Comparison of ENCODE assay signal across 9 cellular contexts in the genomic region with DNA sequence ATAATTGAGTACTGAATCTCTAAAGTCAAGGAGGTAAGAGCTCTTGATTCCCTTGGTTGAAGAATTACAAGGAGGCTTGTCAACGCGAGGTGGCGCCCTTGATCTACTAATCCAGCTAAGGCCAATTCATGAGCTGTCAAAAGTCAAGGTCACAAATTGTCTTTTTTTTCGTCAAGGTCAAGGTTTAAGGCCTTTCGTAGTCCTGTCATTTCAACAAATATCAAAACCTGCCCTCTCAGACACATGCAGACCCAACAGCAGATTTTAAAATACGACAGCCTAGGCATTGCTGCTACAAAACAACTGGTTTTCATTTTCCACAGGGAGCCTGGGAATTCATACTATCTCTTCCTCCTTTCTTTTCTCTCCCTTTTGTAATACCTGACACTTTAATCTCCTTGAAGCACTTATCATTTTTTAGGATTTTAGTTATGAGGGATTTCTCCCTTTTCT. TPM values are rescaled to one million over a fixed set of nuclear protein-coding genes. Genes with fewer than 3 reads are reported as not detected.
A peak's percentile ranks its signal among the peaks of the same experiment; 100 is the strongest.
DNase-seq lines count a peak whose midpoint lies in the region; ATAC-seq, FAIRE-seq and TF ChIP-seq lines count a peak whose summit lies in the region.
"Had no signal": no experiment of that assay in that cellular context is flagged by ENCODE, and none has a peak within 500 bp of the region (broad histone marks: within the 10 kb centered on the region; RNA-seq: fewer than 3 reads in every experiment).

No MANE protein-coding gene starts in this region.

- no peaks in the 10 kb centered on the region for H3K36me3 ChIP-seq in lower lobe of right lung

- DNase-seq in activated CD4-positive, CD25-positive, alpha-beta regulatory T cell (lab: John Stamatoyannopoulos, UW): peak; percentile 62 to 76 (median 64)
- DNase-seq in NCI-H446 (lab: John Stamatoyannopoulos, UW) (peak; percentile 44 to 79), lower lobe of right lung (peak; percentile 87), 8988T (no peak)
- DNase-seq in activated CD4-positive, alpha-beta T cell treated with anti-CD3 and anti-CD28 coated beads, Interleukin-2, amount 10 ng/mL, durations not matched to agents 24 days and 14 days: peak; percentile 93
- DNase-seq in stimulated activated CD4-positive, alpha-beta T cell treated with anti-CD3 and anti-CD28 coated beads, TNF-alpha, amount 100 ng/mL, for 48 hours (ENCODE audit: low read depth in 3 of 3): peak; percentile 67 to 76 (median 74)

- intact Hi-C loops in activated CD4-positive, alpha-beta T cell treated with anti-CD3 and anti-CD28 coated beads, Interleukin-2, amount 10 ng/mL, durations not matched to agents 24 days and 14 days (cut with micrococcal nuclease): loop anchor here (1.0 to 5.0 kb wide), 8 partner anchors 24 to 901 kb away; partner anchors contain the start of gene EVX1
- intact Hi-C loops in lower lobe of right lung (cut with DNase I): loop anchor here (10.0 kb wide), 1 partner anchor 888 kb away; no protein-coding TSS in a partner anchor

- H3K4me1 Mint-ChIP-seq in activated CD4-positive, alpha-beta T cell treated with anti-CD3 and anti-CD28 coated beads, Interleukin-2, amount 10 ng/mL, durations not matched to agents 24 days and 14 days: peaks cover 6% of the 10 kb centered on the region

- H3K9me3 Mint-ChIP-seq in activated CD4-positive, alpha-beta T cell treated with anti-CD3 and anti-CD28 coated beads, Interleukin-2, amount 10 ng/mL, durations not matched to agents 24 days and 14 days: no peaks in the 10 kb centered on the region
- H3K9me3 Mint-ChIP-seq: stimulated activated naive CD8-positive, alpha-beta T cell treated with anti-CD3 and anti-CD28 coated beads, Interleukin-15, Interleukin-2, amounts not matched to agents 100 ng/mL and 50 ng/mL, for 24 hours had no signal

- no peak overlapping the region for H3K27ac Mint-ChIP-seq in activated CD4-positive, alpha-beta T cell treated with anti-CD3 and anti-CD28 coated beads, Interleukin-2, amount 10 ng/mL, durations not matched to agents 24 days and 14 days
- H3K27ac Mint-ChIP-seq: stimulated activated naive CD8-positive, alpha-beta T cell treated with anti-CD3 and anti-CD28 coated beads, Interleukin-15, Interleukin-2, amounts not matched to agents 100 ng/mL and 50 ng/mL, for 24 hours had no signal

- H3K36me3 Mint-ChIP-seq in activated CD4-positive, alpha-beta T cell treated with anti-CD3 and anti-CD28 coated beads, Interleukin-2, amount 10 ng/mL, durations not matched to agents 24 days and 14 days (ENCODE audit: low read depth): peaks cover 5% of the 10 kb centered on the region

- ATAC-seq in activated CD4-positive, CD25-positive, alpha-beta regulatory T cell treated with anti-CD3 and anti-CD28 coated beads, Interleukin-2, amount 50 U/mL, for 24 hours: no peak
- ATAC-seq in lower lobe of right lung: peak in 1 of 2 donors; percentile 59

- peaks cover 75% of the 10 kb centered on the region for H3K27me3 Mint-ChIP-seq in activated CD4-positive, alpha-beta T cell treated with anti-CD3 and anti-CD28 coated beads, Interleukin-2, amount 10 ng/mL, durations not matched to agents 24 days and 14 days

- H3K27me3 ChIP-seq in lower lobe of right lung (ENCODE audit: low read depth): peaks cover 94% of the 10 kb centered on the region

- H3K9me3 ChIP-seq in lower lobe of right lung: no peaks in the 10 kb centered on the region

- peak; percentile 80 for TF ChIP-seq CTCF in lower lobe of right lung (IDR thresholded peaks at IDR 0.05)

- no peak overlapping the region for H3K4me3 ChIP-seq in lower lobe of right lung

- peak; percentile 58 for FAIRE-seq in colon (lab: Jason Lieb, UNC)

- H3K4me3 Mint-ChIP-seq in activated CD4-positive, alpha-beta T cell treated with anti-CD3 and anti-CD28 coated beads, Interleukin-2, amount 10 ng/mL, durations not matched to agents 24 days and 14 days: no peak overlapping the region
- H3K4me3 Mint-ChIP-seq: stimulated activated naive CD8-positive, alpha-beta T cell treated with anti-CD3 and anti-CD28 coated beads, Interleukin-15, Interleukin-2, amounts not matched to agents 100 ng/mL and 50 ng/mL, for 24 hours had no signal

- H3K27ac ChIP-seq in lower lobe of right lung: no peak overlapping the region

- H3K4me1 ChIP-seq in lower lobe of right lung: peaks cover 46% of the 10 kb centered on the region

RNA-seq across cellular contexts. Expression of gene HOXA13, which starts 3.6 kb away (rescaled TPM):
- not detected in 2 replicates for total RNA-seq in activated CD4-positive, alpha-beta T cell treated with anti-CD3 and anti-CD28 coated beads, Interleukin-2, amount 10 ng/mL, durations not matched to agents 24 days and 14 days
- total RNA-seq in lower lobe of right lung: not detected

RNA-seq across cellular contexts. Expression of gene HOXA11, which starts 11.3 kb away (rescaled TPM):
- total RNA-seq in activated CD4-positive, alpha-beta T cell treated with anti-CD3 and anti-CD28 coated beads, Interleukin-2, amount 10 ng/mL, durations not matched to agents 24 days and 14 days: not detected in 2 replicates
- not detected for total RNA-seq in lower lobe of right lung

RNA-seq across cellular contexts. Expression of gene HOXA10, which starts 22.2 kb away (rescaled TPM):
- total RNA-seq in activated CD4-positive, alpha-beta T cell treated with anti-CD3 and anti-CD28 coated beads, Interleukin-2, amount 10 ng/mL, durations not matched to agents 24 days and 14 days: not detected in 2 replicates
- total RNA-seq in lower lobe of right lung: 0.38 TPM

RNA-seq across cellular contexts. Expression of gene HOXA9, which starts 31.0 kb away (rescaled TPM):
- not detected in 2 replicates for total RNA-seq in activated CD4-positive, alpha-beta T cell treated with anti-CD3 and anti-CD28 coated beads, Interleukin-2, amount 10 ng/mL, durations not matched to agents 24 days and 14 days
- 1.7 TPM for total RNA-seq in lower lobe of right lung

RNA-seq across cellular contexts. Expression of gene HOXA7, which starts 39.8 kb away (rescaled TPM):
- not detected in 2 replicates for total RNA-seq in activated CD4-positive, alpha-beta T cell treated with anti-CD3 and anti-CD28 coated beads, Interleukin-2, amount 10 ng/mL, durations not matched to agents 24 days and 14 days
- 2.2 TPM for total RNA-seq in lower lobe of right lung
